Comparison of ENCODE assay signal across 8 cellular contexts in genomic region chr12:76560083-76560491, GRCh38. TPM values are rescaled to one million over a fixed set of nuclear protein-coding genes. Genes with fewer than 3 reads are reported as not detected.
DNase-seq lines count a peak whose midpoint lies in the region; ATAC-seq and TF ChIP-seq lines count a peak whose summit lies in the region.

No MANE protein-coding gene starts in this region.

- TF ChIP-seq CTCF in right atrium auricular region (IDR thresholded peaks at IDR 0.05) (no peak), ascending aorta (IDR thresholded peaks at IDR 0.05) (no peak)

- no peaks in the 10 kb centered on the region for H3K27me3 Mint-ChIP-seq in memory B cell

- H3K27ac ChIP-seq in right atrium auricular region (peak overlapping the region; percentile 91 to 97), ascending aorta (peak overlapping the region; percentile 91 to 95)

- DNase-seq in right atrium auricular region (ENCODE audit: low spot score) (no peak), left ventricle myocardium superior (no peak), ascending aorta (ENCODE audit: low spot score in 2 of 2) (no peak), memory B cell (ENCODE audit: low spot score in 2 of 2) (no peak), SK-N-DZ (ENCODE audit: low spot score) (no peak)
- DNase-seq in activated effector memory CD4-positive, alpha-beta T cell treated with Interleukin-2 at 50 U/mL for 16 hours: no peak

- no peaks in the 10 kb centered on the region for H3K9me3 Mint-ChIP-seq in memory B cell

- H3K4me1 ChIP-seq in right atrium auricular region: peaks cover 0 to 19% of the 10 kb centered on the region in 2 donors
- H3K4me1 ChIP-seq in ascending aorta: peaks cover 4 to 9% of the 10 kb centered on the region in 2 donors

- no peak for ATAC-seq in left ventricle myocardium superior
- peak; percentile 47 for ATAC-seq in HG03378 (IDR thresholded peaks at IDR 0.05; ENCODE audit: unreplicated experiment)
- ATAC-seq in memory B cell (ENCODE audit: low read depth): peak; percentile 18
- ATAC-seq in HG03457 (IDR thresholded peaks at IDR 0.05; ENCODE audit: unreplicated experiment): no peak

- peaks cover 2% of the 10 kb centered on the region for H3K36me3 Mint-ChIP-seq in memory B cell

- no peaks in the 10 kb centered on the region for H3K9me3 ChIP-seq in right atrium auricular region
- H3K9me3 ChIP-seq in ascending aorta: no peaks in the 10 kb centered on the region

- no peaks in the 10 kb centered on the region for H3K36me3 ChIP-seq in right atrium auricular region
- no peaks in the 10 kb centered on the region for H3K36me3 ChIP-seq in ascending aorta

- H3K27me3 ChIP-seq in right atrium auricular region (no peaks in the 10 kb centered on the region), ascending aorta (no peaks in the 10 kb centered on the region)

- peak overlapping the region; percentile 95 for H3K27ac Mint-ChIP-seq in memory B cell

- peak overlapping the region; percentile 82 to 93 for H3K4me3 ChIP-seq in right atrium auricular region
- peak overlapping the region; percentile 71 to 89 for H3K4me3 ChIP-seq in ascending aorta

- H3K4me3 Mint-ChIP-seq in memory B cell: peak overlapping the region; percentile 96

- H3K4me1 Mint-ChIP-seq in memory B cell: peaks cover 18% of the 10 kb centered on the region

- intact Hi-C loops in left ventricle myocardium superior (cut with micrococcal nuclease) (no loop called here), ascending aorta (cut with DNase I) (loop anchor here (10.0 kb wide), 1 partner anchor 235 kb away; no protein-coding TSS in a partner anchor)

RNA-seq across cellular contexts. Expression of gene OSBPL8, which starts 0.5 kb away (rescaled TPM):
- total RNA-seq in right atrium auricular region: 10 to 100 TPM; 19.7 to 23.7 TPM
- total RNA-seq in left ventricle myocardium superior: 28.3 TPM
- 18.6 TPM for total RNA-seq in ascending aorta
- polyA plus RNA-seq in SK-N-DZ (2014; cell fraction: cytosol; rRNA removed): 58.0 and 65.6 TPM in 2 replicates
- polyA plus RNA-seq in SK-N-DZ (2014; cell fraction: nucleus; rRNA removed): 38.9 and 51.6 TPM in 2 replicates

Comparison
In these comparisons a context has a peak if more than half of its experiments do, and no peak if none do; other contexts are left out.
1. ATAC-seq: peak in HG03378 (single experiment) and memory B cell (single experiment); none in left ventricle myocardium superior (single experiment) and HG03457 (single experiment).